In genomic region chr22:50199836-50200332, GRCh38 we compare ENCODE assay signal across 1 cellular context.
A peak's percentile ranks its signal among the peaks of the same experiment; 100 is the strongest.
TF ChIP-seq lines count a peak whose summit lies in the region.

No MANE protein-coding gene starts in this region.

TF ChIP-seq in K562, 482 proteins besides CTCF, POLR2A, EP300 and RAD21:
- TF ChIP-seq GTF2B (IDR thresholded peaks at IDR 0.05; ENCODE audit: extremely low read depth, insufficient read length), result no peak
- no peak for TF ChIP-seq HMGXB4 (CRISPR knock-in tag; IDR thresholded peaks at IDR 0.05)
- no peak for TF ChIP-seq TCF7 (IDR thresholded peaks at IDR 0.05; ENCODE audit: borderline replicate concordance)
- peak; percentile 40 for TF ChIP-seq RBM22 (IDR thresholded peaks at IDR 0.05; ENCODE audit: low read depth, low read length, poor library complexity, severe bottlenecking)
- TF ChIP-seq POLR2G (IDR thresholded peaks at IDR 0.05; ENCODE audit: low read depth, low read length), result peak; percentile 67; the same call in 1 of the 2 replicates
- no peak for TF ChIP-seq TFE3 (CRISPR knock-in tag; IDR thresholded peaks at IDR 0.05)
- peak; percentile 29 for TF ChIP-seq CCNT2 (IDR thresholded peaks at IDR 0.05; ENCODE audit: borderline replicate concordance, extremely low read depth, insufficient read length, low read depth, low read length)
- TF ChIP-seq SUPT5H (IDR thresholded peaks at IDR 0.05), result peak; percentile 58; the same call in 1 of the 2 replicates
- no peak for TF ChIP-seq NR1H2 (CRISPR knock-in tag; IDR thresholded peaks at IDR 0.05)
- TF ChIP-seq SRSF1 (IDR thresholded peaks at IDR 0.05; ENCODE audit: low read depth, low read length), result no peak
- no peak for TF ChIP-seq THRB (CRISPR knock-in tag; conservative IDR thresholded peaks at IDR 0.05)
- no peak for TF ChIP-seq HOMEZ (CRISPR knock-in tag; IDR thresholded peaks at IDR 0.05)
- no peak for TF ChIP-seq NONO (IDR thresholded peaks at IDR 0.05; ENCODE audit: low read depth in 2 of 2, low read length in 1 of 2)
- no peak for TF ChIP-seq PHTF2 (CRISPR knock-in tag; IDR thresholded peaks at IDR 0.05)
